ENCODE assay signal across 8 cellular contexts in genomic region chr5:181217805-181218065, GRCh38. TPM values are rescaled to one million over a fixed set of nuclear protein-coding genes. Genes with fewer than 3 reads are reported as not detected.
DNase-seq lines count a peak whose midpoint lies in the region; ATAC-seq, FAIRE-seq and TF ChIP-seq lines count a peak whose summit lies in the region.

No MANE protein-coding gene starts in this region.

- intact Hi-C loops in kidney (cut with DNase I) = no loop called here

- H3K36me3 ChIP-seq in kidney (ENCODE audit: control insufficient read depth in 1 of 2, insufficient read depth in 2 of 2, low read length in 2 of 2) = no peaks in the 10 kb centered on the region

- DNase-seq in activated naive CD8-positive, alpha-beta T cell treated with anti-CD3 and anti-CD28 coated beads for 36 hours = no peak
- DNase-seq in kidney (no peak), substantia nigra (lab: John Stamatoyannopoulos, UW) (no peak), dedifferentiated amniotic fluid mesenchymal stem cell (ENCODE audit: extremely low spot score) (no peak), COR-L47 (lab: John Stamatoyannopoulos, UW) (no peak)

- peak overlapping the region; percentile 59 to 84 for H3K4me3 ChIP-seq in kidney (ENCODE audit: low read length in 2 of 2)

- peak overlapping the region; percentile 82 for H3K4me3 Mint-ChIP-seq in activated naive CD8-positive, alpha-beta T cell treated with anti-CD3 and anti-CD28 coated beads for 36 hours

- FAIRE-seq in kidney (lab: Jason Lieb, UNC) = no peak

- H3K4me1 Mint-ChIP-seq in activated naive CD8-positive, alpha-beta T cell treated with anti-CD3 and anti-CD28 coated beads for 36 hours = peaks cover 41% of the 10 kb centered on the region

- H3K27ac Mint-ChIP-seq in activated naive CD8-positive, alpha-beta T cell treated with anti-CD3 and anti-CD28 coated beads for 36 hours = peak overlapping the region; percentile 70

- ATAC-seq in GM19351 (IDR thresholded peaks at IDR 0.05; ENCODE audit: unreplicated experiment) (peak; percentile 16), HG03565 (IDR thresholded peaks at IDR 0.05; ENCODE audit: unreplicated experiment) (peak; percentile 8), HG03521 (IDR thresholded peaks at IDR 0.05; ENCODE audit: unreplicated experiment) (no peak)

- H3K27ac ChIP-seq in kidney (ENCODE audit: low read depth in 2 of 2, low read length in 2 of 2) (peak overlapping the region in 1 of 2 donors; percentile 65), substantia nigra (ENCODE audit: low read depth, low read length, poor library complexity, severe bottlenecking) (peak overlapping the region; percentile 68)

- TF ChIP-seq CTCF in kidney (IDR thresholded peaks at IDR 0.05; ENCODE audit: borderline replicate concordance, extremely low read depth, insufficient read depth) = no peak

- peaks cover 9 to 12% of the 10 kb centered on the region in 2 donors for H3K4me1 ChIP-seq in kidney (ENCODE audit: control insufficient read depth in 1 of 2, insufficient read depth in 1 of 2, low read depth in 1 of 2, low read length in 2 of 2)

- peaks cover 20% of the 10 kb centered on the region for H3K27me3 Mint-ChIP-seq in activated naive CD8-positive, alpha-beta T cell treated with anti-CD3 and anti-CD28 coated beads for 36 hours

- H3K36me3 Mint-ChIP-seq in activated naive CD8-positive, alpha-beta T cell treated with anti-CD3 and anti-CD28 coated beads for 36 hours = peaks cover 9% of the 10 kb centered on the region

- H3K9me3 Mint-ChIP-seq in activated naive CD8-positive, alpha-beta T cell treated with anti-CD3 and anti-CD28 coated beads for 36 hours = peaks cover 2% of the 10 kb centered on the region

- H3K9ac ChIP-seq in kidney (ENCODE audit: low read length in 2 of 2) = peak overlapping the region in 1 of 2 donors; percentile 69

- no peaks in the 10 kb centered on the region for H3K9me3 ChIP-seq in kidney (ENCODE audit: control insufficient read depth in 1 of 2, low read length in 2 of 2)

RNA-seq across cellular contexts. Expression of gene TRIM41, which starts 5.3 kb away (rescaled TPM):
- 10 to 100 TPM; 34.2 to 37.6 TPM for total RNA-seq in activated naive CD8-positive, alpha-beta T cell treated with anti-CD3 and anti-CD28 coated beads for 36 hours
- 34.9 TPM for total RNA-seq in kidney
- 21.8 TPM for polyA plus RNA-seq in kidney (ENCODE audit: insufficient read depth, low read depth, low replicate concordance)

RNA-seq across cellular contexts. Expression of gene TRIM7, which starts 12.7 kb away (rescaled TPM):
- total RNA-seq in activated naive CD8-positive, alpha-beta T cell treated with anti-CD3 and anti-CD28 coated beads for 36 hours = under 1 TPM; 0.62 to 0.68 TPM
- 6.3 TPM for total RNA-seq in kidney
- 5.7 TPM for polyA plus RNA-seq in kidney (ENCODE audit: insufficient read depth, low read depth, low replicate concordance)

RNA-seq across cellular contexts. Expression of gene RACK1, which starts 26.0 kb away (rescaled TPM):
- total RNA-seq in activated naive CD8-positive, alpha-beta T cell treated with anti-CD3 and anti-CD28 coated beads for 36 hours = 1,000 to 10,000 TPM; 2,517 to 2,594 TPM
- 1,240 TPM for total RNA-seq in kidney
- 1,699 TPM for polyA plus RNA-seq in kidney (ENCODE audit: insufficient read depth, low read depth, low replicate concordance)

RNA-seq across cellular contexts. Expression of gene TRIM52, which starts 43.2 kb away (rescaled TPM):
- 10 to 100 TPM in 1 of 2 experiments, 1 to 10 TPM in 1; 9.6 to 11.2 TPM for total RNA-seq in activated naive CD8-positive, alpha-beta T cell treated with anti-CD3 and anti-CD28 coated beads for 36 hours
- total RNA-seq in kidney = 18.4 TPM
- polyA plus RNA-seq in kidney (ENCODE audit: insufficient read depth, low read depth, low replicate concordance) = 9.7 TPM
